In the genomic region with DNA sequence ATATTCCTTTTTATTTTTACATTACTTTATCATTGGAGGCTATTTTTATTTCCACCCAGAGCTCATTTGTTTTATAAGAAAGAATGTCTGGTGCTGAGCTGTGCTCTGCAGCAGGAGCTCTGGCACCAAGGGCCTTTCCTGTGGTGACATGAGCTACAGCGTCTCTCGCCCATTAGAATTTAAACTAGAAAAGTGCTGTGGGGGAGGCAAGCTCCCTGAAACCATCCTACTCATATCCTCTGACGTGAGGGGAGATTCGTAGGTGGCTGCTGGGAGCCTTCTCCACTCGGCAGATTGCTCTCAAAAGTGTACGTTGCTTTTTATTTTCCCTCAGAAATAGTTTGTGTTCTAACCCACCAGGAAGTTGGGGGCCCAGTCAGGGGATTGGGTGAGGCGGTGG, we compare ENCODE assay signal across 1 cellular context.
TF ChIP-seq lines count a peak whose summit lies in the region.

No MANE protein-coding gene starts in this region.

TF ChIP-seq in GM23338, 12 proteins besides CTCF, POLR2A, EP300 and RAD21 (continued from another document):
- TF ChIP-seq, protein P1, sequence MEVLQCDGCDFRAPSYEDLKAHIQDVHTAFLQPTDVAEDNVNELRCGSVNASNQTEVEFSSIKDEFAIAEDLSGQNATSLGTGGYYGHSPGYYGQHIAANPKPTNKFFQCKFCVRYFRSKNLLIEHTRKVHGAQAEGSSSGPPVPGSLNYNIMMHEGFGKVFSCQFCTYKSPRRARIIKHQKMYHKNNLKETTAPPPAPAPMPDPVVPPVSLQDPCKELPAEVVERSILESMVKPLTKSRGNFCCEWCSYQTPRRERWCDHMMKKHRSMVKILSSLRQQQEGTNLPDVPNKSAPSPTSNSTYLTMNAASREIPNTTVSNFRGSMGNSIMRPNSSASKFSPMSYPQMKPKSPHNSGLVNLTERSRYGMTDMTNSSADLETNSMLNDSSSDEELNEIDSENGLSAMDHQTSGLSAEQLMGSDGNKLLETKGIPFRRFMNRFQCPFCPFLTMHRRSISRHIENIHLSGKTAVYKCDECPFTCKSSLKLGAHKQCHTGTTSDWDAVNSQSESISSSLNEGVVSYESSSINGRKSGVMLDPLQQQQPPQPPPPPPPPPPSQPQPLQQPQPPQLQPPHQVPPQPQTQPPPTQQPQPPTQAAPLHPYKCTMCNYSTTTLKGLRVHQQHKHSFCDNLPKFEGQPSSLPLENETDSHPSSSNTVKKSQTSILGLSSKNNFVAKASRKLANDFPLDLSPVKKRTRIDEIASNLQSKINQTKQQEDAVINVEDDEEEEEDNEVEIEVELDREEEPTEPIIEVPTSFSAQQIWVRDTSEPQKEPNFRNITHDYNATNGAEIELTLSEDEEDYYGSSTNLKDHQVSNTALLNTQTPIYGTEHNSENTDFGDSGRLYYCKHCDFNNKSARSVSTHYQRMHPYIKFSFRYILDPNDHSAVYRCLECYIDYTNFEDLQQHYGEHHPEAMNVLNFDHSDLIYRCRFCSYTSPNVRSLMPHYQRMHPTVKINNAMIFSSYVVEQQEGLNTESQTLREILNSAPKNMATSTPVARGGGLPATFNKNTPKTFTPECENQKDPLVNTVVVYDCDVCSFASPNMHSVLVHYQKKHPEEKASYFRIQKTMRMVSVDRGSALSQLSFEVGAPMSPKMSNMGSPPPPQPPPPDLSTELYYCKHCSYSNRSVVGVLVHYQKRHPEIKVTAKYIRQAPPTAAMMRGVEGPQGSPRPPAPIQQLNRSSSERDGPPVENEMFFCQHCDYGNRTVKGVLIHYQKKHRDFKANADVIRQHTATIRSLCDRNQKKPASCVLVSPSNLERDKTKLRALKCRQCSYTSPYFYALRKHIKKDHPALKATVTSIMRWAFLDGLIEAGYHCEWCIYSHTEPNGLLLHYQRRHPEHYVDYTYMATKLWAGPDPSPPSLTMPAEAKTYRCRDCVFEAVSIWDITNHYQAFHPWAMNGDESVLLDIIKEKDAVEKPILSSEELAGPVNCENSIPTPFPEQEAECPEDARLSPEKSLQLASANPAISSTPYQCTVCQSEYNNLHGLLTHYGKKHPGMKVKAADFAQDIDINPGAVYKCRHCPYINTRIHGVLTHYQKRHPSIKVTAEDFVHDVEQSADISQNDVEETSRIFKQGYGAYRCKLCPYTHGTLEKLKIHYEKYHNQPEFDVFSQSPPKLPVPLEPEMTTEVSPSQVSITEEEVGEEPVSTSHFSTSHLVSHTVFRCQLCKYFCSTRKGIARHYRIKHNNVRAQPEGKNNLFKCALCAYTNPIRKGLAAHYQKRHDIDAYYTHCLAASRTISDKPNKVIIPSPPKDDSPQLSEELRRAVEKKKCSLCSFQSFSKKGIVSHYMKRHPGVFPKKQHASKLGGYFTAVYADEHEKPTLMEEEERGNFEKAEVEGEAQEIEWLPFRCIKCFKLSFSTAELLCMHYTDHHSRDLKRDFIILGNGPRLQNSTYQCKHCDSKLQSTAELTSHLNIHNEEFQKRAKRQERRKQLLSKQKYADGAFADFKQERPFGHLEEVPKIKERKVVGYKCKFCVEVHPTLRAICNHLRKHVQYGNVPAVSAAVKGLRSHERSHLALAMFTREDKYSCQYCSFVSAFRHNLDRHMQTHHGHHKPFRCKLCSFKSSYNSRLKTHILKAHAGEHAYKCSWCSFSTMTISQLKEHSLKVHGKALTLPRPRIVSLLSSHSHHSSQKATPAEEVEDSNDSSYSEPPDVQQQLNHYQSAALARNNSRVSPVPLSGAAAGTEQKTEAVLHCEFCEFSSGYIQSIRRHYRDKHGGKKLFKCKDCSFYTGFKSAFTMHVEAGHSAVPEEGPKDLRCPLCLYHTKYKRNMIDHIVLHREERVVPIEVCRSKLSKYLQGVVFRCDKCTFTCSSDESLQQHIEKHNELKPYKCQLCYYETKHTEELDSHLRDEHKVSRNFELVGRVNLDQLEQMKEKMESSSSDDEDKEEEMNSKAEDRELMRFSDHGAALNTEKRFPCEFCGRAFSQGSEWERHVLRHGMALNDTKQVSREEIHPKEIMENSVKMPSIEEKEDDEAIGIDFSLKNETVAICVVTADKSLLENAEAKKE (CRISPR knock-in tag; IDR thresholded peaks at IDR 0.05) = no peak
